ENCODE assay signal across 37 cellular contexts in the genomic region with DNA sequence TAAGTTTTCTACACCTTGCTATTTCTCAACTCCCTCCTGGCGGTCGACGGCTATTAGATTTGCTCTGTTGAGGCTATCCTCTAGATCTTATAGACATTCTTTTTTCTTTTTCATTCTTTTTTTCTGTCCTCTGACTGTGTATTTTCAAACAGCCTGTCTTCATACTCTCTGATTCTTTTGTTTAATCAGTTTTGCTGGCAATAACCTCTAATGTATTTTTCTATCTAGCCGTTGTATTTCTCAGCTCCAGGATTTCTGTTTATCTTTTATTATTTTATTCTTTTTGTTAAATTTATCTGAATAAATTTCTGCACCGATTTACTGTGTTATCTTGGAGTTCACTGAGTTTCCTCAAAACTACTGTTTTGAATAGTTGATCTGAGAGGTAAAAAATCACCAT. TPM values are rescaled to one million over a fixed set of nuclear protein-coding genes. Genes with fewer than 3 reads are reported as not detected.
"Had no signal": no experiment of that assay in that cellular context is flagged by ENCODE, and none has a peak within 500 bp of the region (broad histone marks: within the 10 kb centered on the region; RNA-seq: fewer than 3 reads in every experiment).

No MANE protein-coding gene starts in this region.

- FAIRE-seq: astrocyte, bronchial epithelial cell had no signal

- H3K9me3 ChIP-seq: body of pancreas had no signal

- H3K36me3 ChIP-seq: adrenal gland, ascending aorta, brain microvascular endothelial cell, breast epithelium, cardiac muscle cell had no signal

- DNase-seq: activated effector memory CD4-positive, alpha-beta T cell treated with anti-CD3 and anti-CD28 coated beads, Interleukin-2, amount 50 U/mL, for 16 hours; activated effector memory CD4-positive, alpha-beta T cell treated with Interleukin-2 at 50 U/mL for 16 hours; activated gamma-delta T cell; activated gamma-delta T cell treated with Interleukin-2 at 50 U/mL for 16 hours; activated naive CD4-positive, alpha-beta T cell; activated naive CD4-positive, alpha-beta T cell treated with anti-CD3 and anti-CD28 coated beads for 36 hours; activated naive CD4-positive, alpha-beta T cell treated with anti-CD3 and anti-CD28 coated beads, Interleukin-2, amount 10 ng/mL, durations not matched to agents 7 days and 5 days; activated naive CD4-positive, alpha-beta T cell treated with anti-CD3 and anti-CD28 coated beads, Interleukin-2, amount 50 U/mL, for 16 hours; activated naive CD4-positive, alpha-beta T cell treated with Interleukin-2 at 50 U/mL for 16 hours; activated naive CD8-positive, alpha-beta T cell treated with anti-CD3 and anti-CD28 coated beads for 36 hours; activated naive CD8-positive, alpha-beta T cell treated with anti-CD3 and anti-CD28 coated beads, Interleukin-2, amount 10 ng/mL, durations not matched to agents 7 days and 5 days; activated naive CD8-positive, alpha-beta T cell treated with anti-CD3 and anti-CD28 coated beads, Interleukin-2, amount 50 U/mL, for 24 hours; activated T-cell treated with anti-CD3 and anti-CD28 coated beads, Interleukin-2, amount 50 U/mL, for 1 hour; activated T-cell treated with anti-CD3 and anti-CD28 coated beads, Interleukin-2, amount 50 U/mL, for 24 hours; activated T-cell treated with anti-CD3 and anti-CD28 coated beads, Interleukin-2, amount 50 U/mL, for 4 hours; activated T-cell treated with anti-CD3 and anti-CD28 coated beads, Interleukin-2, amount 50 U/mL, for 48 hours; activated T-cell treated with anti-CD3 and anti-CD28 coated beads, Interleukin-2, amount 50 U/mL, for 72 hours; adrenal gland; amniotic stem cell; amygdala; anterior cingulate cortex; aorta; body of pancreas; brain microvascular endothelial cell; caudate nucleus; central memory CD4-positive, alpha-beta T cell; cerebellar nuclear complex had no signal

- H3K4me1 ChIP-seq: adrenal gland, ascending aorta, body of pancreas, breast epithelium had no signal

- H3K27me3 ChIP-seq: adrenal gland, ascending aorta, body of pancreas, brain microvascular endothelial cell, breast epithelium, cardiac muscle cell had no signal

- H3K4me3 ChIP-seq: adrenal gland, ascending aorta, body of pancreas, breast epithelium, cardiac muscle cell had no signal

- H3K27ac ChIP-seq: adrenal gland, ascending aorta, body of pancreas, brain microvascular endothelial cell, breast epithelium, cardiac muscle cell had no signal

- ATAC-seq: activated naive CD4-positive, alpha-beta T cell treated with anti-CD3 and anti-CD28 coated beads, Interleukin-2, amount 50 U/mL, for 72 hours; activated naive CD8-positive, alpha-beta T cell treated with anti-CD3 and anti-CD28 coated beads, Interleukin-2, amount 50 U/mL, for 24 hours; activated T-cell treated with anti-CD3 and anti-CD28 coated beads, Interleukin-2, amount 50 U/mL, for 4 hours; activated T-cell treated with anti-CD3 and anti-CD28 coated beads, Interleukin-2, amount 50 U/mL, for 72 hours; activated T-helper 17 cell treated with anti-CD3 and anti-CD28 coated beads, Interleukin-2, amount 50 U/mL, for 72 hours; body of pancreas had no signal

RNA-seq across cellular contexts. Expression of gene NLGN1, which starts 31.5 kb away (rescaled TPM):
- total RNA-seq: activated naive CD4-positive, alpha-beta T cell treated with anti-CD3 and anti-CD28 coated beads for 36 hours; activated naive CD4-positive, alpha-beta T cell treated with anti-CD3 and anti-CD28 coated beads, Interleukin-2, amount 50 U/mL, for 72 hours; activated naive CD8-positive, alpha-beta T cell treated with anti-CD3 and anti-CD28 coated beads for 36 hours; activated naive CD8-positive, alpha-beta T cell treated with anti-CD3 and anti-CD28 coated beads, Interleukin-2, amount 10 ng/mL, durations not matched to agents 7 days and 5 days; activated T-cell treated with anti-CD3 and anti-CD28 coated beads, Interleukin-2, amount 50 U/mL, for 4 hours; activated T-cell treated with anti-CD3 and anti-CD28 coated beads, Interleukin-2, amount 50 U/mL, for 72 hours; activated T-helper 1 cell treated with anti-CD3 and anti-CD28 coated beads, Interleukin-12 subunit alpha, Interleukin-12 subunit beta, Interleukin-2, Interleukin-4 antibody, amounts not matched to agents 30 ng/mL and 10 ng/mL and 1 ng/mL, durations not matched to agents 14 hours and 24 hours and 36 hours; activated T-helper 17 cell treated with anti-CD3 and anti-CD28 coated beads, Interleukin-2, amount 50 U/mL, for 72 hours; activated T-helper 2 cell treated with anti-CD3 and anti-CD28 coated beads, Interferon-gamma antibody, Interleukin-2, Interleukin-4, amounts not matched to agents 10 μg/mL and 5 μg/mL and 100 μg/mL, durations not matched to agents 14 hours and 24 hours and 36 hours; chondrocyte had no signal
